ENCODE assay signal across 10 cellular contexts in genomic region chr3:42830437-42831320, GRCh38. TPM values are rescaled to one million over a fixed set of nuclear protein-coding genes. Genes with fewer than 3 reads are reported as not detected.
A peak's percentile ranks its signal among the peaks of the same experiment; 100 is the strongest.
DNase-seq lines count a peak whose midpoint lies in the region; ATAC-seq and TF ChIP-seq lines count a peak whose summit lies in the region.
"Had no signal": no experiment of that assay in that cellular context is flagged by ENCODE, and none has a peak within 500 bp of the region (broad histone marks: within the 10 kb centered on the region; RNA-seq: fewer than 3 reads in every experiment).

No MANE protein-coding gene starts in this region.

- intact Hi-C loops in activated CD4-positive, alpha-beta T cell treated with anti-CD3 and anti-CD28 coated beads for 36 hours (cut with DNase I, micrococcal nuclease), result loop anchor here (1.0 to 2.0 kb wide), 5 partner anchors 9 to 51 kb away; partner anchors contain the start of gene HIGD1A (in 1 of the 2)

- H3K79me2 ChIP-seq in DOHH2 (ENCODE audit: control insufficient read depth, low read length), result no peaks in the 10 kb centered on the region

- H3K9me3 Mint-ChIP-seq in activated CD4-positive, alpha-beta T cell treated with anti-CD3 and anti-CD28 coated beads for 36 hours (ENCODE audit: low read depth), result no peaks in the 10 kb centered on the region

- no peaks in the 10 kb centered on the region for H3K9me3 ChIP-seq in DOHH2 (ENCODE audit: control insufficient read depth, insufficient read depth, low read length)
- H3K9me3 ChIP-seq in effector memory CD4-positive, alpha-beta T cell (ENCODE audit: control insufficient read depth, low read length), result no peaks in the 10 kb centered on the region
- H3K9me3 ChIP-seq: neutrophil had no signal

- H3K4me3 ChIP-seq in DOHH2 (ENCODE audit: low read length), result no peak overlapping the region
- no peak overlapping the region for H3K4me3 ChIP-seq in effector memory CD4-positive, alpha-beta T cell (ENCODE audit: insufficient read depth, low read depth, low read length, poor library complexity, severe bottlenecking)
- H3K4me3 ChIP-seq: SK-N-MC had no signal

- no peaks in the 10 kb centered on the region for H3K36me3 Mint-ChIP-seq in activated CD4-positive, alpha-beta T cell treated with anti-CD3 and anti-CD28 coated beads for 36 hours (ENCODE audit: low read depth)

- H3K4me1 ChIP-seq in DOHH2 (ENCODE audit: control insufficient read depth, low read length), result no peaks in the 10 kb centered on the region
- no peaks in the 10 kb centered on the region for H3K4me1 ChIP-seq in effector memory CD4-positive, alpha-beta T cell (ENCODE audit: control insufficient read depth, insufficient read depth, low read length, poor library complexity, severe bottlenecking)

- no peak for ATAC-seq in activated CD4-positive, alpha-beta T cell treated with anti-CD3 and anti-CD28 coated beads for 36 hours

- H3F3A ChIP-seq in DOHH2 (ENCODE audit: control insufficient read depth, insufficient read depth), result no peaks in the 10 kb centered on the region; the same call in 1 of the 2 replicates

- DNase-seq in NAMALWA (ENCODE audit: low spot score), result peak; percentile 51
- DNase-seq in astrocyte of the hippocampus (ENCODE audit: low read depth, low spot score), result peak; percentile 46
- DNase-seq in lung microvascular endothelial cell (ENCODE audit: low read depth in 2 of 2), result peak; percentile 8 to 48
- no peak for DNase-seq in effector memory CD4-positive, alpha-beta T cell
- no peak for DNase-seq in activated CD4-positive, alpha-beta T cell treated with anti-CD3 and anti-CD28 coated beads for 36 hours
- no peak for DNase-seq in pons (ENCODE audit: low spot score)
- no peak for DNase-seq in stimulated activated CD8-positive, alpha-beta memory T cell treated with anti-CD3 and anti-CD28 coated beads, Interleukin-4, amount 100 ng/mL, for 48 hours

- POLR2A ChIA-PET in activated CD4-positive, alpha-beta T cell treated with anti-CD3 and anti-CD28 coated beads for 36 hours (lab: Charles Lee), result interaction anchor here (0.6 kb wide), 1 partner anchor 25 kb away, joined by 9 read pairs; no protein-coding TSS in a partner anchor

- H3K27me3 Mint-ChIP-seq in activated CD4-positive, alpha-beta T cell treated with anti-CD3 and anti-CD28 coated beads for 36 hours, result peaks cover 2% of the 10 kb centered on the region

- no peak overlapping the region for H3K4me3 Mint-ChIP-seq in activated CD4-positive, alpha-beta T cell treated with anti-CD3 and anti-CD28 coated beads for 36 hours

- H3K4me1 Mint-ChIP-seq in activated CD4-positive, alpha-beta T cell treated with anti-CD3 and anti-CD28 coated beads for 36 hours, result peaks cover 5% of the 10 kb centered on the region

- H4K20me1 ChIP-seq in DOHH2 (ENCODE audit: control insufficient read depth, insufficient read depth, low read depth, low read length), result no peaks in the 10 kb centered on the region

- no peak overlapping the region for H3K27ac ChIP-seq in DOHH2 (ENCODE audit: low read depth, low read length)
- H3K27ac ChIP-seq in effector memory CD4-positive, alpha-beta T cell (ENCODE audit: insufficient read depth, low read length, poor library complexity, severe bottlenecking), result no peak overlapping the region
- H3K27ac ChIP-seq: neutrophil, SK-N-MC had no signal

- no peaks in the 10 kb centered on the region for H3K36me3 ChIP-seq in DOHH2 (ENCODE audit: control insufficient read depth, low read length)
- H3K36me3 ChIP-seq in effector memory CD4-positive, alpha-beta T cell (ENCODE audit: control insufficient read depth, insufficient read depth, low read length), result no peaks in the 10 kb centered on the region
- H3K36me3 ChIP-seq: neutrophil had no signal

- H3K4me2 ChIP-seq in DOHH2 (ENCODE audit: low read length), result no peak overlapping the region

- no peaks in the 10 kb centered on the region for H3K9me2 ChIP-seq in DOHH2 (replicated peaks; ENCODE audit: control insufficient read depth, low read length)

- TF ChIP-seq CTCF in DOHH2 (IDR thresholded peaks at IDR 0.05; ENCODE audit: low read depth, low read length, poor library complexity, severe bottlenecking), result peak; percentile 22

- H3K27me3 ChIP-seq in DOHH2 (ENCODE audit: control insufficient read depth, low read length), result peaks cover 22% of the 10 kb centered on the region
- no peaks in the 10 kb centered on the region for H3K27me3 ChIP-seq in effector memory CD4-positive, alpha-beta T cell (replicated peaks; ENCODE audit: control insufficient read depth, insufficient read depth, low read length, poor library complexity, severe bottlenecking)
- H3K27me3 ChIP-seq: neutrophil had no signal

- CTCF ChIA-PET in activated CD4-positive, alpha-beta T cell treated with anti-CD3 and anti-CD28 coated beads for 36 hours (lab: Charles Lee), result interaction anchor here (0.6 to 2.4 kb wide), 27 partner anchors 8 to 816 kb away, joined by 3 to 17 read pairs (median 4); partner anchors contain the start of genes CYP8B1, HIGD1A and VIPR1

- no peak overlapping the region for H3K27ac Mint-ChIP-seq in activated CD4-positive, alpha-beta T cell treated with anti-CD3 and anti-CD28 coated beads for 36 hours

RNA-seq across cellular contexts. Expression of gene ACKR2, which starts 21.4 kb away (rescaled TPM):
- 4.8 and 71.4 TPM in 2 replicates for total RNA-seq in lung microvascular endothelial cell
- total RNA-seq in activated CD4-positive, alpha-beta T cell treated with anti-CD3 and anti-CD28 coated beads for 36 hours, result under 1 TPM; 0.64 to 0.65 TPM

RNA-seq across cellular contexts. Expression of gene HIGD1A, which starts 26.4 kb away (rescaled TPM):
- total RNA-seq in lung microvascular endothelial cell, result 93.5 and 95.5 TPM in 2 replicates
- 10 to 100 TPM; 74.9 to 77.8 TPM for total RNA-seq in activated CD4-positive, alpha-beta T cell treated with anti-CD3 and anti-CD28 coated beads for 36 hours

RNA-seq across cellular contexts. Expression of gene CYP8B1, which starts 45.0 kb away (rescaled TPM):
- not detected in 2 replicates for total RNA-seq in lung microvascular endothelial cell
- total RNA-seq in activated CD4-positive, alpha-beta T cell treated with anti-CD3 and anti-CD28 coated beads for 36 hours, result not detected

RNA-seq across cellular contexts. Expression of gene CCDC13, which starts 57.6 kb away (rescaled TPM):
- total RNA-seq in lung microvascular endothelial cell, result 0.20 and 0.22 TPM in 2 replicates
- total RNA-seq in activated CD4-positive, alpha-beta T cell treated with anti-CD3 and anti-CD28 coated beads for 36 hours, result under 1 TPM; 0.46 to 0.63 TPM

Comparison
In these comparisons a context has a peak if more than half of its experiments do, and no peak if none do; other contexts are left out.
1. DNase-seq: peak in NAMALWA (single experiment), astrocyte of the hippocampus (single experiment) and lung microvascular endothelial cell (2 of 2); none in effector memory CD4-positive, alpha-beta T cell (0 of 3), activated CD4-positive, alpha-beta T cell treated with anti-CD3 and anti-CD28 coated beads for 36 hours (single experiment), pons (single experiment) and stimulated activated CD8-positive, alpha-beta memory T cell treated with anti-CD3 and anti-CD28 coated beads, Interleukin-4, amount 100 ng/mL, for 48 hours (single experiment).